In genomic region chr14:85214471-85214870, GRCh38 we compare ENCODE assay signal across 30 cellular contexts.
DNase-seq lines count a peak whose midpoint lies in the region; ATAC-seq and TF ChIP-seq lines count a peak whose summit lies in the region.
"Had no signal": no experiment of that assay in that cellular context is flagged by ENCODE, and none has a peak within 500 bp of the region (broad histone marks: within the 10 kb centered on the region; RNA-seq: fewer than 3 reads in every experiment).

No MANE protein-coding gene starts in this region.

- TF ChIP-seq POLR2A in GM18505 (IDR thresholded peaks at IDR 0.05; ENCODE audit: borderline replicate concordance, extremely low read depth, insufficient read depth, insufficient read length) = no peak

- H3K27ac ChIP-seq in epithelial cell of prostate = peak overlapping the region; percentile 14
- H3K27ac ChIP-seq: esophagus muscularis mucosa, sigmoid colon, tibial artery, vagina had no signal

- ATAC-seq in SK-N-SH treated with all-trans-retinoic acid at 6 μM for 48 hours (0 out of 3 replicates have a peak, but pooled peaks have one; percentile 36), GM18517 (IDR thresholded peaks at IDR 0.05; ENCODE audit: unreplicated experiment) (no peak), GM18505 (IDR thresholded peaks at IDR 0.05; ENCODE audit: unreplicated experiment) (no peak)
- ATAC-seq: activated CD4-positive, alpha-beta T cell treated with anti-CD3 and anti-CD28 coated beads for 36 hours; activated naive CD4-positive, alpha-beta T cell treated with anti-CD3 and anti-CD28 coated beads, Interleukin-2, amount 50 U/mL, for 72 hours; GM12878; HCT116; left lobe of liver; Panc1 had no signal

- DNase-seq in A172 (ENCODE audit: low spot score) (peak; percentile 3), HS-27A (ENCODE audit: low read depth) (peak; percentile 20), epithelial cell of prostate (ENCODE audit: low read depth, low spot score) (peak; percentile 26), AG08396 (ENCODE audit: low spot score) (no peak), hepatic stellate cell (ENCODE audit: low spot score) (no peak)
- DNase-seq: activated CD4-positive, alpha-beta T cell treated with anti-CD3 and anti-CD28 coated beads for 36 hours; activated T-cell treated with anti-CD3 and anti-CD28 coated beads for 4 hours; CD4-positive, alpha-beta T cell; central memory CD4-positive, alpha-beta T cell; immature natural killer cell; KBM-7; MG63; NCI-H1105 treated with DMSO at 0.1 percent for 48 hours; NCI-H1930; NCI-H2227 treated with DMSO at 0.1 percent for 48 hours; SIG-M5; sigmoid colon; stimulated activated CD4-positive, alpha-beta T cell treated with anti-CD3 and anti-CD28 coated beads, Interleukin-4, amount 100 ng/mL, for 1 hour; T-helper 9 cell; tibial artery had no signal

TF ChIP-seq in SK-N-SH treated with all-trans-retinoic acid at 6 μM for 48 hours, 23 proteins besides CTCF, POLR2A, EP300 and RAD21:
- TF ChIP-seq TOX (CRISPR knock-in tag; IDR thresholded peaks at IDR 0.05; ENCODE audit: borderline replicate concordance) = no peak
- no peak for TF ChIP-seq GLIS3 (CRISPR knock-in tag; IDR thresholded peaks at IDR 0.05)
- no peak for TF ChIP-seq SNAI2 (CRISPR knock-in tag; IDR thresholded peaks at IDR 0.05)
- TF ChIP-seq RARB (CRISPR knock-in tag; IDR thresholded peaks at IDR 0.05) = no peak
- TF ChIP-seq TCF4 (CRISPR knock-in tag; IDR thresholded peaks at IDR 0.05; ENCODE audit: borderline replicate concordance) = no peak
- no peak for TF ChIP-seq ZNF8 (CRISPR knock-in tag; IDR thresholded peaks at IDR 0.05)
- no peak for TF ChIP-seq PPARA (CRISPR knock-in tag; IDR thresholded peaks at IDR 0.05; ENCODE audit: borderline replicate concordance)
- no peak for TF ChIP-seq OSR1 (CRISPR knock-in tag; IDR thresholded peaks at IDR 0.05)
- TF ChIP-seq, protein P1, sequence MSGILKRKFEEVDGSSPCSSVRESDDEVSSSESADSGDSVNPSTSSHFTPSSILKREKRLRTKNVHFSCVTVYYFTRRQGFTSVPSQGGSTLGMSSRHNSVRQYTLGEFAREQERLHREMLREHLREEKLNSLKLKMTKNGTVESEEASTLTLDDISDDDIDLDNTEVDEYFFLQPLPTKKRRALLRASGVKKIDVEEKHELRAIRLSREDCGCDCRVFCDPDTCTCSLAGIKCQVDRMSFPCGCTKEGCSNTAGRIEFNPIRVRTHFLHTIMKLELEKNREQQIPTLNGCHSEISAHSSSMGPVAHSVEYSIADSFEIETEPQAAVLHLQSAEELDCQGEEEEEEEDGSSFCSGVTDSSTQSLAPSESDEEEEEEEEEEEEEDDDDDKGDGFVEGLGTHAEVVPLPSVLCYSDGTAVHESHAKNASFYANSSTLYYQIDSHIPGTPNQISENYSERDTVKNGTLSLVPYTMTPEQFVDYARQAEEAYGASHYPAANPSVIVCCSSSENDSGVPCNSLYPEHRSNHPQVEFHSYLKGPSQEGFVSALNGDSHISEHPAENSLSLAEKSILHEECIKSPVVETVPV (CRISPR knock-in tag; IDR thresholded peaks at IDR 0.05) = no peak
- TF ChIP-seq ZNF70 (CRISPR knock-in tag; IDR thresholded peaks at IDR 0.05) = no peak
- TF ChIP-seq ZFP30 (CRISPR knock-in tag; IDR thresholded peaks at IDR 0.05) = no peak
- no peak for TF ChIP-seq ZC3H10 (CRISPR knock-in tag; IDR thresholded peaks at IDR 0.05)
- TF ChIP-seq ARNTL (CRISPR knock-in tag; IDR thresholded peaks at IDR 0.05; ENCODE audit: borderline replicate concordance, low read depth) = no peak
- TF ChIP-seq ZFP3 (CRISPR knock-in tag; IDR thresholded peaks at IDR 0.05) = no peak

Comparison
In these comparisons a context has a peak if more than half of its experiments do, and no peak if none do; other contexts are left out.
1. DNase-seq: peak in A172 (single experiment), HS-27A (single experiment) and epithelial cell of prostate (single experiment); none in AG08396 (single experiment) and hepatic stellate cell (single experiment).